12 cellular contexts compared by ENCODE assay signal in the genomic region with DNA sequence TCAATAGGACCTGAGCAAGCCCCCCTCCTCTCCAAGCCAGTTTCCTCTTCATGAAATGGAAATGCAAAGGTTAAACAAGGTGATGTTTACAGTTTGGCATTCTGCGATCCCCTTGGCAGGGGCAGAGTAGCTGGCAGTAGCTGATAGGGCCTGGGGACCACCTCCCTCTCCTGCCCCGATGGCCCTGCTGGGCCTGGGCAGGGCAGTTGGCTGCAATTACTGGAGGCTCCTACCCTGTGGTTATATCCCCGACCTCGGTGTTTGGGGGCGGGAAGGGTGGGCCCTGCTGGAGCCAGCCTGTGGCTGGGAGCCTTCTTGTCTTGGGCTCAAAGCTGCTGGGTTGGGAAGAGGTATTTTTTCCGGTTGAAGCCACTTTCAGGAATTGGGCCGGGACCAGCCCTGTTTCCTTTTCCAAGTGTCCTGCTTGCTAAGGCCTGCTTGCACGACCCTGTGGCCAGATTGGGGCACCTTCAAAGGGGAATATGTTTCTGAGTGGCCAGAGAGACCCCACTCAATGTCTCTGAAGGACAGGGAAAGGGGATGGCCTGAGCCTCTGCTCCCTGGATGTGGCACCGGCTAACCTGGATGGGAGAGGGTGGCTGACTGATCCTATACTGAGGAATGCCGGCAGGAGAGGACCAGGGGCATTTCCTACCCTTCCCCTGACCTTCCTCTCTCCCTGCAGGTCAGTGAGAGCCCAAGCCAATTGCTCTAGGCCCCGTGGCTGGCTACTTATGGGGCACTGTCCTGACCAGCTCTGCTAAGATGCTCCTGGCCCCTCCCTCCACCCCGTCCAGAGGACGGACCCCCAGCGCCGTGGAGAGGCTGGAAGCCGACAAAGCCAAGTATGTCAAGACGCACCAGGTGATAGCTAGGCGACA. TPM values are rescaled to one million over a fixed set of nuclear protein-coding genes. Genes with fewer than 3 reads are reported as not detected.
DNase-seq lines count a peak whose midpoint lies in the region; ATAC-seq and TF ChIP-seq lines count a peak whose summit lies in the region.
"Had no signal": no experiment of that assay in that cellular context is flagged by ENCODE, and none has a peak within 500 bp of the region (broad histone marks: within the 10 kb centered on the region; RNA-seq: fewer than 3 reads in every experiment).

No MANE protein-coding gene starts in this region.

- H3K4me2 ChIP-seq in PC-3 (ENCODE audit: low read length): peak overlapping the region; percentile 98; the same call in 1 of the 2 replicates

- no peaks in the 10 kb centered on the region for H3K9me3 Mint-ChIP-seq in osteocyte (ENCODE audit: unreplicated experiment)
- no peaks in the 10 kb centered on the region for H3K9me3 Mint-ChIP-seq in CD4-positive, alpha-beta T cell

- H3K4me1 ChIP-seq in PC-3 (ENCODE audit: insufficient read depth, low read length): peaks cover 9% of the 10 kb centered on the region
- H3K4me1 ChIP-seq in heart left ventricle: peaks cover 6 to 85% (median 46%) of the 10 kb centered on the region in 12 donors

- no peaks in the 10 kb centered on the region for H3K36me3 ChIP-seq in PC-3 (ENCODE audit: low read depth, low read length)
- H3K36me3 ChIP-seq in heart left ventricle: no peaks in the 10 kb centered on the region

- no peak for ATAC-seq in PC-3
- ATAC-seq in heart left ventricle: peak; percentile 4 to 23 (median 8)
- ATAC-seq in CD4-positive, alpha-beta T cell (ENCODE audit: poor library complexity): no peak

- H3K9me3 ChIP-seq in PC-3 (ENCODE audit: low read length) (no peaks in the 10 kb centered on the region), heart left ventricle (no peaks in the 10 kb centered on the region)
- no peaks in the 10 kb centered on the region for H3K9me3 ChIP-seq in CD4-positive, alpha-beta T cell (ENCODE audit: control insufficient read depth, low read length)

- no peaks in the 10 kb centered on the region for H4K20me1 ChIP-seq in PC-3 (ENCODE audit: low read length)

- no peaks in the 10 kb centered on the region for H3F3A ChIP-seq in PC-3 (ENCODE audit: low read length, unreplicated experiment)

- WGBS in heart left ventricle, 4 donors: 18 to 25% (median 20%) methylated on average over 11 to 18 of the region's 18 CpGs

- POLR2A ChIA-PET in PC-3 (lab: Charles Lee; ENCODE audit: unreplicated experiment): no interaction called here
- POLR2A ChIA-PET in CD4-positive, alpha-beta T cell (lab: Charles Lee): interaction anchor here (0.7 to 1.3 kb wide), 2 partner anchors 73 kb away, joined by 4 to 5 read pairs; partner anchors contain the start of gene CEP85

- peak overlapping the region; percentile 48 for H3K4me3 Mint-ChIP-seq in osteocyte (ENCODE audit: unreplicated experiment)
- no peak overlapping the region for H3K4me3 Mint-ChIP-seq in CD4-positive, alpha-beta T cell

- DNase-seq in AG08396 (ENCODE audit: low spot score) (peak; percentile 9), PC-3 (no peak), heart left ventricle (peak in 1 of 5 donors; percentile 51), osteocyte (ENCODE audit: extremely low spot score, unreplicated experiment) (no peak), NCI-H526 treated with DMSO at 0.1 percent for 48 hours (lab: John Stamatoyannopoulos, UW) (no peak), CD1c-positive myeloid dendritic cell (ENCODE audit: extremely low spot score) (no peak), A172 (ENCODE audit: low spot score) (no peak)
- DNase-seq in CD4-positive, alpha-beta T cell: no peak
- DNase-seq: SIG-M5 had no signal

- H3K4me1 Mint-ChIP-seq in osteocyte (ENCODE audit: unreplicated experiment): peaks cover 22% of the 10 kb centered on the region
- peaks cover 5% of the 10 kb centered on the region for H3K4me1 Mint-ChIP-seq in CD4-positive, alpha-beta T cell (ENCODE audit: low read depth)

- no peak overlapping the region for H3K27ac Mint-ChIP-seq in osteocyte (ENCODE audit: unreplicated experiment)
- H3K27ac Mint-ChIP-seq in CD4-positive, alpha-beta T cell: no peak overlapping the region

- H3K36me3 Mint-ChIP-seq in osteocyte (ENCODE audit: unreplicated experiment): no peaks in the 10 kb centered on the region
- H3K36me3 Mint-ChIP-seq in CD4-positive, alpha-beta T cell (ENCODE audit: low read depth): no peaks in the 10 kb centered on the region

- H3K4me3 ChIP-seq in PC-3 (ENCODE audit: low read length) (peak overlapping the region; percentile 74; the same call in 1 of the 2 replicates), heart left ventricle (peak overlapping the region; percentile 34 to 73 (median 60))

- H3K27me3 Mint-ChIP-seq in osteocyte (ENCODE audit: unreplicated experiment): peaks cover 3% of the 10 kb centered on the region
- peaks cover 42% of the 10 kb centered on the region for H3K27me3 Mint-ChIP-seq in CD4-positive, alpha-beta T cell

- no peak for TF ChIP-seq POLR2A in heart left ventricle (IDR thresholded peaks at IDR 0.05)

- CTCF ChIA-PET in PC-3 (lab: Charles Lee): no interaction called here
- CTCF ChIA-PET in CD4-positive, alpha-beta T cell (lab: Charles Lee): interaction anchor here (0.8 kb wide), 1 partner anchor 16 kb away, joined by 4 read pairs; no protein-coding TSS in a partner anchor

- H3K27me3 ChIP-seq in PC-3 (ENCODE audit: low read length): no peaks in the 10 kb centered on the region
- H3K27me3 ChIP-seq in heart left ventricle: peaks cover 0 to 43% (median 0%) of the 10 kb centered on the region in 9 donors
- peaks cover 44% of the 10 kb centered on the region for H3K27me3 ChIP-seq in CD4-positive, alpha-beta T cell (ENCODE audit: control insufficient read depth, insufficient read depth, low read length)

- BruUV-seq in PC-3 (replicated peaks; lab: Mats Ljungman, UMichigan): no TSS peak

- H3K27ac ChIP-seq in PC-3 (ENCODE audit: low read length) (no peak overlapping the region), heart left ventricle (peak overlapping the region; percentile 74 to 99 (median 90))
- no peak overlapping the region for H3K27ac ChIP-seq in CD4-positive, alpha-beta T cell (ENCODE audit: low read depth, low read length)

- no peaks in the 10 kb centered on the region for H3K9me2 ChIP-seq in PC-3 (replicated peaks; ENCODE audit: low read length)

- peak overlapping the region; percentile 95; the same call in 1 of the 2 replicates for H2AFZ ChIP-seq in PC-3 (ENCODE audit: low read length)

- H3K9ac ChIP-seq in PC-3 (ENCODE audit: low read length): no peak overlapping the region

- TF ChIP-seq CTCF in PC-3 (conservative IDR thresholded peaks at IDR 0.05; ENCODE audit: low read depth, low read length) (no peak), heart left ventricle (IDR thresholded peaks at IDR 0.05) (no peak), osteocyte (IDR thresholded peaks at IDR 0.05) (no peak)
- no peak for TF ChIP-seq CTCF in CD4-positive, alpha-beta T cell (IDR thresholded peaks at IDR 0.05)

- H3K79me2 ChIP-seq in PC-3 (ENCODE audit: low read length): no peaks in the 10 kb centered on the region

- intact Hi-C loops in PC-3 (cut with micrococcal nuclease): loop anchor here (5.0 kb wide), 1 partner anchor 53 kb away; no protein-coding TSS in a partner anchor
- intact Hi-C loops in heart left ventricle (cut with DNase I): loop anchor here in 9 of 10 donors (5.0 to 10.0 kb wide), 6 partner anchors 48 to 256 kb away; partner anchors contain the start of genes CEP85 (in 1 of the 9), PDIK1L (in 1 of the 9) and STMN1 (in 1 of the 9)
- intact Hi-C loops in CD4-positive, alpha-beta T cell (cut with DNase I, micrococcal nuclease): loop anchor here in 1 of 2 experiments (10.0 kb wide), 2 partner anchors 204 to 234 kb away; no protein-coding TSS in a partner anchor

RNA-seq across cellular contexts. Expression of gene FAM110D, which starts 1.9 kb away (rescaled TPM):
- total RNA-seq in PC-3 (2014; rRNA removed) (not detected in 2 replicates), heart left ventricle (1 to 10 TPM; 2.5 to 6.5 (median 3.2) TPM), osteocyte (not detected in 2 replicates)
- 1 to 10 TPM; 2.2 to 3.7 TPM for polyA plus RNA-seq in heart left ventricle
- not detected for total RNA-seq in CD4-positive, alpha-beta T cell
- 0.62 TPM in 1 of 2 replicates, not detected in the other for total RNA-seq in A172 (2014; rRNA removed; shearing (Covaris generic))
- total RNA-seq: LHCN-M2 had no signal

RNA-seq across cellular contexts. Expression of gene C1orf232, which starts 8.0 kb away (rescaled TPM):
- total RNA-seq in PC-3 (2014; rRNA removed) (not detected in 2 replicates), heart left ventricle (not detected), osteocyte (not detected in 2 replicates)
- not detected for polyA plus RNA-seq in heart left ventricle
- total RNA-seq in CD4-positive, alpha-beta T cell: not detected
- total RNA-seq in A172 (2014; rRNA removed; shearing (Covaris generic)): not detected in 2 replicates
- total RNA-seq: LHCN-M2, omental fat pad, subcutaneous adipose tissue had no signal

RNA-seq across cellular contexts. Expression of gene ZNF593, which starts 8.9 kb away (rescaled TPM):
- total RNA-seq in PC-3 (2014; rRNA removed): 155 and 165 TPM in 2 replicates
- total RNA-seq in heart left ventricle: 10 to 100 TPM; 13.7 to 36.8 (median 21.0) TPM
- polyA plus RNA-seq in heart left ventricle: 100 to 1,000 TPM in 1 of 2 donors, 10 to 100 TPM in 1; 43.1 to 147 TPM
- total RNA-seq in osteocyte: 26.8 and 28.6 TPM in 2 replicates
- 1 to 10 TPM; 5.0 to 6.6 TPM for total RNA-seq in CD4-positive, alpha-beta T cell
- total RNA-seq in A172 (2014; rRNA removed; shearing (Covaris generic)): 12.9 and 18.1 TPM in 2 replicates

RNA-seq across cellular contexts. Expression of gene ZNF593OS, which starts 10.9 kb away (rescaled TPM):
- total RNA-seq in PC-3 (2014; rRNA removed) (not detected in 2 replicates), heart left ventricle (not detected), osteocyte (not detected in 2 replicates)
- polyA plus RNA-seq in heart left ventricle: not detected
- not detected for total RNA-seq in CD4-positive, alpha-beta T cell
- not detected in 2 replicates for total RNA-seq in A172 (2014; rRNA removed; shearing (Covaris generic))
- total RNA-seq: LHCN-M2, omental fat pad, subcutaneous adipose tissue had no signal

RNA-seq across cellular contexts. Expression of gene CNKSR1, which starts 16.5 kb away (rescaled TPM):
- total RNA-seq in PC-3 (2014; rRNA removed): 32.1 and 34.5 TPM in 2 replicates
- total RNA-seq in heart left ventricle: 1 to 10 TPM in 7 of 9 donors, under 1 TPM in 1, not detected in 1; 0.60 to 3.4 (median 1.4) TPM
- 1 to 10 TPM in 1 of 2 donors, under 1 TPM in 1; 0.80 to 1.6 TPM for polyA plus RNA-seq in heart left ventricle
- 0.89 and 1.1 TPM in 2 replicates for total RNA-seq in osteocyte
- total RNA-seq in CD4-positive, alpha-beta T cell: 1 to 10 TPM; 2.3 to 3.6 TPM
- not detected in 2 replicates for total RNA-seq in A172 (2014; rRNA removed; shearing (Covaris generic))

Comparison
In these comparisons a context has a peak if more than half of its experiments do, and no peak if none do; other contexts are left out.
1. ATAC-seq: peak in heart left ventricle (4 of 4); none in PC-3 (single experiment) and CD4-positive, alpha-beta T cell (single experiment).
2. H3K27ac ChIP-seq: peak in heart left ventricle (12 of 12); none in PC-3 (single experiment) and CD4-positive, alpha-beta T cell (single experiment).